9 cellular contexts compared by ENCODE assay signal in the genomic region with DNA sequence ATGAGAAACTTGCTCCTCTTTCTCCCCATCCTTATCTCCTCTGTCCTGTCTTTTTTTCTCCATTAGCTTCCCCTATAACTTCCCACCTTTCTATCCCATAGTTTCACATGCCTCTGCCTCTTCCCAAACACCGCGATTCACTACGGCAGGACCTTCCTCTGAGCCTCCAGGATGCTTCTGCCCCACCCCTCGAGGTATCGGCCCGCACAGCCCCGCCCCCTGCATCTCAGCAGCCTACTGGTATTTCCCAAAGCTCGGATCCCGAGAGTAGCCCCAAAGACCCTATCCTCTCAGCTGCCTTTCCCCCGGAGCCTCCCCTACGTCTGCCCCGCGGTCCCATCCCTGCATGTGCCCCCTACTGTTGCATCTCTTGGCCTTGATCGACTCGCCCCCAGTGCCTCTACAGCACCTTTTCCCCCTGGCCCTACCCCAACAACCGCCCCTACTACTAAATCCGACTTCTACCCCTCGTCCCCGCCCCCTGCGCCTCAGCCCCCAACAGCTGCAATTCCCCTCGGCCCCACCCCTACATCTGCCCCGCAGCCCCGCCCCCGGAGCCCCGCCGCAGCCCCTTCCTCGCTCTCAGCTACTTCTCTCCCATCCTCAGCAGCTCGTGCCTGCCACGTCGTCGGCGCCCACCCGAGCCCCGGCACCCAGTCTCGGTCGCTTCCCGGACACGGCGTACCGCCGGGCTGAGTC. TPM values are rescaled to one million over a fixed set of nuclear protein-coding genes. Genes with fewer than 3 reads are reported as not detected.
A peak's percentile ranks its signal among the peaks of the same experiment; 100 is the strongest.
DNase-seq lines count a peak whose midpoint lies in the region; ATAC-seq and TF ChIP-seq lines count a peak whose summit lies in the region.
"Had no signal": no experiment of that assay in that cellular context is flagged by ENCODE, and none has a peak within 500 bp of the region (broad histone marks: within the 10 kb centered on the region; RNA-seq: fewer than 3 reads in every experiment).

No MANE protein-coding gene starts in this region.

- H3K36me3 Mint-ChIP-seq in CD4-positive, alpha-beta memory T cell: peaks cover 19 to 38% of the 10 kb centered on the region in 2 donors
- peaks cover 8% of the 10 kb centered on the region for H3K36me3 Mint-ChIP-seq in activated CD4-positive, alpha-beta memory T cell treated with anti-CD3 and anti-CD28 coated beads for 36 hours

- peaks cover 0 to 2% of the 10 kb centered on the region in 2 donors for H3K27me3 Mint-ChIP-seq in CD4-positive, alpha-beta memory T cell
- no peaks in the 10 kb centered on the region for H3K27me3 Mint-ChIP-seq in activated CD4-positive, alpha-beta memory T cell treated with anti-CD3 and anti-CD28 coated beads for 36 hours

- peaks cover 17% of the 10 kb centered on the region for H3K4me1 ChIP-seq in CD4-positive, alpha-beta memory T cell (ENCODE audit: insufficient read depth, low read length)
- H3K4me1 ChIP-seq in muscle layer of duodenum (ENCODE audit: control insufficient read depth in 1 of 2, insufficient read depth in 2 of 2, low read length in 2 of 2) (peaks cover 14 to 22% of the 10 kb centered on the region in 2 donors), stomach (peaks cover 25 to 31% (median 28%) of the 10 kb centered on the region in 4 donors)

- H3K4me3 ChIP-seq in CD4-positive, alpha-beta memory T cell (ENCODE audit: low read length in 2 of 2): peak overlapping the region; percentile 90 to 96
- H3K4me3 ChIP-seq in epithelial cell of esophagus (ENCODE audit: low read length): peak overlapping the region; percentile 87
- H3K4me3 ChIP-seq in muscle layer of duodenum (ENCODE audit: low read depth in 1 of 2, low read length in 2 of 2): peak overlapping the region; percentile 88 to 98
- H3K4me3 ChIP-seq in stomach: peak overlapping the region; percentile 76 to 96 (median 90)

- no peaks in the 10 kb centered on the region for H3K27me3 ChIP-seq in CD4-positive, alpha-beta memory T cell (ENCODE audit: insufficient read depth, low read length)
- H3K27me3 ChIP-seq in muscle layer of duodenum (ENCODE audit: low read depth, low read length): no peaks in the 10 kb centered on the region
- H3K27me3 ChIP-seq in stomach: no peaks in the 10 kb centered on the region

- ATAC-seq in GM21825 (IDR thresholded peaks at IDR 0.05; ENCODE audit: unreplicated experiment): peak; percentile 10

- peak overlapping the region; percentile 78 to 97 (median 90) for H3K27ac Mint-ChIP-seq in CD4-positive, alpha-beta memory T cell
- H3K27ac Mint-ChIP-seq in activated CD4-positive, alpha-beta memory T cell treated with anti-CD3 and anti-CD28 coated beads for 36 hours: peak overlapping the region; percentile 62

- 1 to 2% (median 2%) methylated on average over 27 to 41 of the region's 41 CpGs for WGBS in stomach, 5 donors

- CTCF ChIA-PET in CD4-positive, alpha-beta memory T cell (lab: Charles Lee; ENCODE audit: partially characterized antibody): interaction anchor here (0.7 to 12.5 kb wide), 23 partner anchors 11 to 179 kb away, joined by 3 to 199 read pairs (median 5); a partner anchor contains a TSS
- CTCF ChIA-PET in activated CD4-positive, alpha-beta memory T cell treated with anti-CD3 and anti-CD28 coated beads for 36 hours (lab: Charles Lee): interaction anchor here (1.1 to 7.0 kb wide), 11 partner anchors 12 to 149 kb away, joined by 3 to 158 read pairs (median 4); a partner anchor contains a TSS

- no peaks in the 10 kb centered on the region for H3K9me3 Mint-ChIP-seq in CD4-positive, alpha-beta memory T cell
- no peaks in the 10 kb centered on the region for H3K9me3 Mint-ChIP-seq in activated CD4-positive, alpha-beta memory T cell treated with anti-CD3 and anti-CD28 coated beads for 36 hours

- no peak for TF ChIP-seq POLR2A in stomach (IDR thresholded peaks at IDR 0.05)

- no peak for TF ChIP-seq EP300 in stomach (IDR thresholded peaks at IDR 0.05)

- intact Hi-C loops in CD4-positive, alpha-beta memory T cell (cut with micrococcal nuclease): loop anchor here (1.0 to 2.0 kb wide), 3 partner anchors 14 to 177 kb away; a partner anchor contains a TSS
- intact Hi-C loops in activated CD4-positive, alpha-beta memory T cell treated with anti-CD3 and anti-CD28 coated beads for 36 hours (cut with micrococcal nuclease): loop anchor here (2.0 to 5.0 kb wide), 4 partner anchors 68 to 139 kb away; a partner anchor contains a TSS
- intact Hi-C loops in stomach (cut with DNase I; ENCODE audit: low total_unique reads): no loop called here

- no peaks in the 10 kb centered on the region for H3K9me3 ChIP-seq in CD4-positive, alpha-beta memory T cell (ENCODE audit: control insufficient read depth in 1 of 2, low read length in 2 of 2)
- no peaks in the 10 kb centered on the region for H3K9me3 ChIP-seq in muscle layer of duodenum (ENCODE audit: control insufficient read depth in 1 of 2, low read length in 2 of 2)
- no peaks in the 10 kb centered on the region for H3K9me3 ChIP-seq in stomach

- peak in 3 of 5 donors; percentile 29 to 78 (median 37) for DNase-seq in CD4-positive, alpha-beta memory T cell
- peak; percentile 80 for DNase-seq in NCI-H2171 treated with DMSO at 0.1 percent for 48 hours (lab: John Stamatoyannopoulos, UW)
- DNase-seq in activated CD4-positive, alpha-beta memory T cell treated with anti-CD3 and anti-CD28 coated beads for 36 hours: peak; percentile 66
- peak; percentile 53 for DNase-seq in epithelial cell of esophagus (ENCODE audit: low read depth)
- peak; percentile 61 for DNase-seq in stomach
- no peak for DNase-seq in NCI-H1092 (lab: John Stamatoyannopoulos, UW)

- H3K27ac ChIP-seq in CD4-positive, alpha-beta memory T cell (ENCODE audit: low read depth, low read length): peak overlapping the region; percentile 74
- H3K27ac ChIP-seq in muscle layer of duodenum (ENCODE audit: low read length) (no peak overlapping the region), stomach (peak overlapping the region; percentile 85 to 96 (median 95))

- peaks cover 8 to 29% (median 19%) of the 10 kb centered on the region in 4 donors for H3K4me1 Mint-ChIP-seq in CD4-positive, alpha-beta memory T cell
- peaks cover 15% of the 10 kb centered on the region for H3K4me1 Mint-ChIP-seq in activated CD4-positive, alpha-beta memory T cell treated with anti-CD3 and anti-CD28 coated beads for 36 hours (ENCODE audit: low read depth)

- peak overlapping the region; percentile 92 to 97 (median 96) for H3K4me3 Mint-ChIP-seq in CD4-positive, alpha-beta memory T cell
- H3K4me3 Mint-ChIP-seq in activated CD4-positive, alpha-beta memory T cell treated with anti-CD3 and anti-CD28 coated beads for 36 hours: peak overlapping the region; percentile 90

- peaks cover 22% of the 10 kb centered on the region for H3K36me3 ChIP-seq in CD4-positive, alpha-beta memory T cell (ENCODE audit: insufficient read depth, low read length)
- peaks cover 24 to 36% of the 10 kb centered on the region in 2 donors for H3K36me3 ChIP-seq in muscle layer of duodenum (ENCODE audit: control insufficient read depth in 1 of 2, insufficient read depth in 2 of 2, low read length in 2 of 2)
- peaks cover 33 to 35% (median 35%) of the 10 kb centered on the region in 4 donors for H3K36me3 ChIP-seq in stomach

- POLR2A ChIA-PET in CD4-positive, alpha-beta memory T cell (lab: Charles Lee; ENCODE audit: partially characterized antibody): interaction anchor here (0.6 to 4.7 kb wide), 33 partner anchors 10 to 180 kb away, joined by 3 to 133 read pairs (median 6); a partner anchor contains a TSS
- POLR2A ChIA-PET in activated CD4-positive, alpha-beta memory T cell treated with anti-CD3 and anti-CD28 coated beads for 36 hours (lab: Charles Lee): interaction anchor here (0.6 to 3.5 kb wide), 20 partner anchors 10 to 578 kb away, joined by 3 to 26 read pairs (median 6); a partner anchor contains a TSS

- TF ChIP-seq CTCF in epithelial cell of esophagus (IDR thresholded peaks at IDR 0.05; ENCODE audit: insufficient read depth, low read depth, low read length, missing control alignments) (no peak), stomach (IDR thresholded peaks at IDR 0.05) (no peak)

RNA-seq across cellular contexts. Expression of a gene that starts 0.5 kb away (rescaled TPM):
- 10 to 100 TPM; 30.3 to 33.6 TPM for total RNA-seq in CD4-positive, alpha-beta memory T cell
- polyA plus RNA-seq in CD4-positive, alpha-beta memory T cell: 10 to 100 TPM in 1 of 2 donors, 1 to 10 TPM in 1; 8.8 to 17.8 TPM
- total RNA-seq in activated CD4-positive, alpha-beta memory T cell treated with anti-CD3 and anti-CD28 coated beads for 36 hours: 10 to 100 TPM; 17.8 to 17.9 TPM
- total RNA-seq in stomach: 10 to 100 TPM in 4 of 5 donors, 1 to 10 TPM in 1; 4.1 to 65.9 (median 29.0) TPM
- polyA plus RNA-seq in stomach: 10 to 100 TPM; 11.8 to 28.9 (median 19.2) TPM

RNA-seq across cellular contexts. Expression of a gene that starts 13.0 kb away (rescaled TPM):
- total RNA-seq in CD4-positive, alpha-beta memory T cell: 1 to 10 TPM; 3.1 to 5.6 TPM
- 1 to 10 TPM; 3.0 to 3.7 TPM for polyA plus RNA-seq in CD4-positive, alpha-beta memory T cell
- 1 to 10 TPM; 2.8 to 3.8 TPM for total RNA-seq in activated CD4-positive, alpha-beta memory T cell treated with anti-CD3 and anti-CD28 coated beads for 36 hours
- total RNA-seq in stomach: 10 to 100 TPM in 1 of 5 donors, 1 to 10 TPM in 3, not detected in 1; 3.2 to 18.3 (median 6.6) TPM
- polyA plus RNA-seq in stomach: 1 to 10 TPM in 2 of 3 donors, under 1 TPM in 1; 0.61 to 3.0 (median 1.7) TPM

RNA-seq across cellular contexts. Expression of a gene that starts 27.3 kb away (rescaled TPM):
- total RNA-seq in CD4-positive, alpha-beta memory T cell: not detected
- under 1 TPM in 1 of 2 donors, not detected in 1; 0.34 TPM for polyA plus RNA-seq in CD4-positive, alpha-beta memory T cell
- under 1 TPM; 0.24 to 0.36 TPM for total RNA-seq in activated CD4-positive, alpha-beta memory T cell treated with anti-CD3 and anti-CD28 coated beads for 36 hours
- total RNA-seq in stomach: 1 to 10 TPM in 2 of 5 donors, under 1 TPM in 1, not detected in 2; 0.58 to 1.7 (median 1.2) TPM
- polyA plus RNA-seq in stomach: 1 to 10 TPM; 5.4 to 10.0 (median 5.8) TPM
- total RNA-seq: NCI-H460 had no signal

RNA-seq across cellular contexts. Expression of a gene that starts 34.4 kb away (rescaled TPM):
- total RNA-seq in CD4-positive, alpha-beta memory T cell: 10 to 100 TPM; 43.5 to 44.8 TPM
- polyA plus RNA-seq in CD4-positive, alpha-beta memory T cell: 10 to 100 TPM; 43.5 to 52.0 TPM
- 10 to 100 TPM; 27.3 to 28.9 TPM for total RNA-seq in activated CD4-positive, alpha-beta memory T cell treated with anti-CD3 and anti-CD28 coated beads for 36 hours
- total RNA-seq in stomach: 10 to 100 TPM in 4 of 5 donors, 1 to 10 TPM in 1; 5.3 to 34.4 (median 20.9) TPM
- 10 to 100 TPM; 13.8 to 24.6 (median 15.4) TPM for polyA plus RNA-seq in stomach

RNA-seq across cellular contexts. Expression of a gene that starts 34.5 kb away (rescaled TPM):
- 10 to 100 TPM; 15.2 to 15.3 TPM for total RNA-seq in CD4-positive, alpha-beta memory T cell
- polyA plus RNA-seq in CD4-positive, alpha-beta memory T cell: 1 to 10 TPM; 3.3 to 7.6 TPM
- total RNA-seq in activated CD4-positive, alpha-beta memory T cell treated with anti-CD3 and anti-CD28 coated beads for 36 hours: 10 to 100 TPM; 10.1 TPM
- total RNA-seq in stomach: 10 to 100 TPM in 4 of 5 donors, 1 to 10 TPM in 1; 7.0 to 44.1 (median 19.3) TPM
- 1 to 10 TPM; 4.8 to 5.1 (median 4.9) TPM for polyA plus RNA-seq in stomach
